In genomic region chr3:121998588-121999473, GRCh38 we compare ENCODE assay signal across 13 cellular contexts. TPM values are rescaled to one million over a fixed set of nuclear protein-coding genes. Genes with fewer than 3 reads are reported as not detected.
A peak's percentile ranks its signal among the peaks of the same experiment; 100 is the strongest.
DNase-seq lines count a peak whose midpoint lies in the region; ATAC-seq and TF ChIP-seq lines count a peak whose summit lies in the region.
"Had no signal": no experiment of that assay in that cellular context is flagged by ENCODE, and none has a peak within 500 bp of the region (broad histone marks: within the 10 kb centered on the region; RNA-seq: fewer than 3 reads in every experiment).

No MANE protein-coding gene starts in this region.

- H3K4me2 ChIP-seq in Loucy (ENCODE audit: low read depth, low read length, poor library complexity, severe bottlenecking): peak overlapping the region; percentile 67

- intact Hi-C loops in activated CD4-positive, alpha-beta T cell treated with anti-CD3 and anti-CD28 coated beads, Interleukin-2, amount 10 ng/mL, durations not matched to agents 24 days and 14 days (cut with micrococcal nuclease): loop anchor here (2.0 to 5.0 kb wide), 2 partner anchors 14 to 93 kb away; no protein-coding TSS in a partner anchor
- intact Hi-C loops in sciatic nerve (cut with DNase I) (no loop called here), cardiac septum (cut with DNase I) (loop anchor here (5.0 kb wide), 1 partner anchor 452 kb away; the partner anchor contains the start of gene POLQ)

- CTCF ChIA-PET in WTC11 (lab: Charles Lee): no interaction called here

- H3F3A ChIP-seq in Loucy (ENCODE audit: low read depth): peaks cover 4% of the 10 kb centered on the region; the same call in 1 of the 2 replicates

- H3K9me3 Mint-ChIP-seq in activated CD4-positive, alpha-beta T cell treated with anti-CD3 and anti-CD28 coated beads, Interleukin-2, amount 10 ng/mL, durations not matched to agents 24 days and 14 days: no peaks in the 10 kb centered on the region
- H3K9me3 Mint-ChIP-seq in WTC11: no peaks in the 10 kb centered on the region

- no peaks in the 10 kb centered on the region for H3K27me3 ChIP-seq in Loucy (ENCODE audit: insufficient read depth, low read length, poor library complexity, severe bottlenecking)

- ATAC-seq in sciatic nerve (peak; percentile 27), WTC11 (no peak)

- H3K9me3 ChIP-seq in Loucy (ENCODE audit: insufficient read depth, low read depth, low read length): no peaks in the 10 kb centered on the region
- H3K9me3 ChIP-seq: prostate gland had no signal

- DNase-seq in activated CD4-positive, alpha-beta T cell treated with anti-CD3 and anti-CD28 coated beads, Interleukin-2, amount 10 ng/mL, durations not matched to agents 24 days and 14 days: no peak
- no peak for DNase-seq in activated CD4-positive, alpha-beta T cell treated with anti-CD3 and anti-CD28 coated beads, Interleukin-2, amount 50 U/mL, for 4 hours
- DNase-seq in amniotic epithelial cell (ENCODE audit: low read depth) (peak; percentile 56), sciatic nerve (ENCODE audit: low spot score) (no peak), cardiac septum (ENCODE audit: low spot score) (no peak), WTC11 (ENCODE audit: low spot score) (no peak), NCI-H146 (lab: John Stamatoyannopoulos, UW) (no peak)
- DNase-seq: activated CD4-positive, alpha-beta T cell treated with anti-CD3 and anti-CD28 coated beads for 4 hours; amniotic stem cell; NCI-H1092 had no signal

- peaks cover 66% of the 10 kb centered on the region for H3K4me1 ChIP-seq in Loucy (ENCODE audit: insufficient read depth, low read length, poor library complexity, severe bottlenecking)

- H3K4me3 ChIP-seq in Loucy (ENCODE audit: low read length, poor library complexity, severe bottlenecking): peak overlapping the region; percentile 46
- H3K4me3 ChIP-seq: prostate gland had no signal

- H3K36me3 Mint-ChIP-seq in activated CD4-positive, alpha-beta T cell treated with anti-CD3 and anti-CD28 coated beads, Interleukin-2, amount 10 ng/mL, durations not matched to agents 24 days and 14 days (ENCODE audit: low read depth): no peaks in the 10 kb centered on the region
- no peaks in the 10 kb centered on the region; the same call in 1 of the 2 replicates for H3K36me3 Mint-ChIP-seq in WTC11

- H3K9me2 ChIP-seq in Loucy (replicated peaks; ENCODE audit: low read depth, low read length): no peaks in the 10 kb centered on the region

- peak overlapping the region; percentile 47; the same call in 1 of the 2 replicates for H2AFZ ChIP-seq in Loucy (ENCODE audit: low read length)

- TF ChIP-seq CTCF in Loucy (conservative IDR thresholded peaks at IDR 0.05; ENCODE audit: low read length): no peak
- TF ChIP-seq CTCF in WTC11 (IDR thresholded peaks at IDR 0.05): no peak

- peaks cover 8% of the 10 kb centered on the region for H3K27me3 Mint-ChIP-seq in activated CD4-positive, alpha-beta T cell treated with anti-CD3 and anti-CD28 coated beads, Interleukin-2, amount 10 ng/mL, durations not matched to agents 24 days and 14 days
- no peaks in the 10 kb centered on the region for H3K27me3 Mint-ChIP-seq in WTC11 (ENCODE audit: low read depth)

- POLR2A ChIA-PET in WTC11 (lab: Charles Lee): no interaction called here

- H3K36me3 ChIP-seq in Loucy (ENCODE audit: insufficient read depth, low read length): no peaks in the 10 kb centered on the region
- H3K36me3 ChIP-seq: prostate gland had no signal

- no peaks in the 10 kb centered on the region for H4K20me1 ChIP-seq in Loucy (ENCODE audit: insufficient read depth, low read length, poor library complexity, severe bottlenecking)

- peaks cover 34% of the 10 kb centered on the region for H3K4me1 Mint-ChIP-seq in activated CD4-positive, alpha-beta T cell treated with anti-CD3 and anti-CD28 coated beads, Interleukin-2, amount 10 ng/mL, durations not matched to agents 24 days and 14 days
- peaks cover 35% of the 10 kb centered on the region for H3K4me1 Mint-ChIP-seq in WTC11

- no peak overlapping the region for H3K4me3 Mint-ChIP-seq in activated CD4-positive, alpha-beta T cell treated with anti-CD3 and anti-CD28 coated beads, Interleukin-2, amount 10 ng/mL, durations not matched to agents 24 days and 14 days
- no peak overlapping the region for H3K4me3 Mint-ChIP-seq in WTC11

- H3K9ac ChIP-seq in Loucy (ENCODE audit: low read depth, low read length, poor library complexity, severe bottlenecking): peak overlapping the region; percentile 23

- no peaks in the 10 kb centered on the region for H3K79me2 ChIP-seq in Loucy (ENCODE audit: insufficient read depth, low read length)

- peak overlapping the region; percentile 73 for H3K27ac Mint-ChIP-seq in activated CD4-positive, alpha-beta T cell treated with anti-CD3 and anti-CD28 coated beads, Interleukin-2, amount 10 ng/mL, durations not matched to agents 24 days and 14 days
- no peak overlapping the region for H3K27ac Mint-ChIP-seq in WTC11

TF ChIP-seq in WTC11, 78 proteins besides CTCF, POLR2A, EP300 and RAD21:
- no peak for TF ChIP-seq MXD4 (CRISPR knock-in tag; IDR thresholded peaks at IDR 0.05; ENCODE audit: borderline replicate concordance)
- TF ChIP-seq ZBTB43 (CRISPR knock-in tag; IDR thresholded peaks at IDR 0.05): no peak
- TF ChIP-seq ATF3 (CRISPR knock-in tag; conservative IDR thresholded peaks at IDR 0.05): no peak
- TF ChIP-seq FOXK1 (CRISPR knock-in tag; IDR thresholded peaks at IDR 0.05): no peak

RNA-seq across cellular contexts. Expression of gene ILDR1, which starts 23.2 kb away (rescaled TPM):
- 0.16 and 0.17 TPM in 2 replicates for total RNA-seq in activated CD4-positive, alpha-beta T cell treated with anti-CD3 and anti-CD28 coated beads, Interleukin-2, amount 10 ng/mL, durations not matched to agents 24 days and 14 days
- total RNA-seq in sciatic nerve (not detected), cardiac septum (not detected), WTC11 (2021) (2.3 to 3.4 TPM (median 2.8 TPM) in 3 replicates)

RNA-seq across cellular contexts. Expression of gene CD86, which starts 56.3 kb away (rescaled TPM):
- 1.4 TPM in 2 replicates for total RNA-seq in activated CD4-positive, alpha-beta T cell treated with anti-CD3 and anti-CD28 coated beads, Interleukin-2, amount 10 ng/mL, durations not matched to agents 24 days and 14 days
- total RNA-seq in sciatic nerve (15.4 TPM), cardiac septum (1.9 TPM), WTC11 (2021) (0.25 to 0.61 TPM (median 0.30 TPM) in 3 replicates)
- total RNA-seq: kidney epithelial cell had no signal
